In the genomic region with DNA sequence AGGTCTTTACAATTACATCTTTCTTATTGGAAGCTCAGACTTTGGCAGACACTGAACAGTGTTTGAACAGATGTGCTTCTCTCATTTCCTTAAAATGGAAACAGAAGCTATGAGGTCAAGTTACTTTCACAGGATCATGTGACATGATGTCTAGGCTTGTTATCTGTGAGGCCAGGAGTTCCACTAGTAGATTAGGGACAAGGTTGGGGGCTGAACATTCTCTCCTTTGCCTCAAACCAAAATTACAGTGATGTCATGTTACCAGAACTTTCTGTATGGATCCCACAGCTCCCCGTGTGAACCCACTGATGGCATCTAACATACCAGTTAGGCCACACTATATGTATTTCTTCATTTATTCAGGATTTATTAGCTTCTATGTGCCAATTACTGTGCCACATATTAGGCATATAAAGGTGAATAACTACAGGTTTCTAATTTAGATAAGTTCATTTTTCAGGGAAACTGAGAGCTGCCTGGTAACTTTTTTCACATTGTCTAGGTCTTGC, we compare ENCODE assay signal across 10 cellular contexts. TPM values are rescaled to one million over a fixed set of nuclear protein-coding genes. Genes with fewer than 3 reads are reported as not detected.
DNase-seq lines count a peak whose midpoint lies in the region; ATAC-seq and TF ChIP-seq lines count a peak whose summit lies in the region.
"Had no signal": no experiment of that assay in that cellular context is flagged by ENCODE, and none has a peak within 500 bp of the region (broad histone marks: within the 10 kb centered on the region; RNA-seq: fewer than 3 reads in every experiment).

No MANE protein-coding gene starts in this region.

- DNase-seq in MV-4-11 (lab: John Stamatoyannopoulos, UW) (peak; percentile 88), fibroblast of peridontal ligament (ENCODE audit: extremely low read depth) (peak; percentile 51), cerebellum (ENCODE audit: low spot score) (no peak), esophagus squamous epithelium (lab: John Stamatoyannopoulos, UW) (no peak), AG08396 (ENCODE audit: low spot score) (no peak), adrenal gland (no peak)
- DNase-seq: lower lobe of right lung; stimulated activated naive CD8-positive, alpha-beta T cell treated with anti-CD3 and anti-CD28 coated beads, Interleukin-15, Interleukin-2, amounts not matched to agents 100 U/mL and 50 U/mL, for 24 hours had no signal

- H3K27me3 ChIP-seq in esophagus squamous epithelium = peaks cover 0 to 6% (median 0%) of the 10 kb centered on the region in 4 donors
- H3K27me3 ChIP-seq in adrenal gland = no peaks in the 10 kb centered on the region

- H3K27ac ChIP-seq in esophagus squamous epithelium (no peak overlapping the region), adrenal gland (no peak overlapping the region)
- H3K27ac ChIP-seq: lower lobe of right lung had no signal

- H3K9me3 ChIP-seq in esophagus squamous epithelium (no peaks in the 10 kb centered on the region), adrenal gland (replicated peaks in 1 of 3) (no peaks in the 10 kb centered on the region)
- H3K9me3 ChIP-seq: lower lobe of right lung had no signal

- ATAC-seq in GM18511 (IDR thresholded peaks at IDR 0.05; ENCODE audit: unreplicated experiment) (peak; percentile 100), HG02588 (IDR thresholded peaks at IDR 0.05; ENCODE audit: unreplicated experiment) (peak; percentile 100)
- ATAC-seq: stimulated activated naive CD8-positive, alpha-beta T cell treated with anti-CD3 and anti-CD28 coated beads, Interleukin-15, Interleukin-2, amounts not matched to agents 100 U/mL and 50 U/mL, for 24 hours had no signal

- H3K4me3 ChIP-seq in esophagus squamous epithelium = no peak overlapping the region
- no peak overlapping the region for H3K4me3 ChIP-seq in adrenal gland
- H3K4me3 ChIP-seq: lower lobe of right lung had no signal

- 67 to 77% methylated on average over 1 of the region's 1 CpG for WGBS in esophagus squamous epithelium, 2 donors
- 79 to 90% (median 87%) methylated on average over 1 of the region's 1 CpG for WGBS in adrenal gland, 4 donors

- TF ChIP-seq CTCF in esophagus squamous epithelium (IDR thresholded peaks at IDR 0.05) (no peak), adrenal gland (IDR thresholded peaks at IDR 0.05) (no peak)

- TF ChIP-seq POLR2A in esophagus squamous epithelium (IDR thresholded peaks at IDR 0.05) (no peak), adrenal gland (IDR thresholded peaks at IDR 0.05) (no peak)

- intact Hi-C loops in esophagus squamous epithelium (cut with DNase I) (no loop called here), adrenal gland (cut with DNase I) (no loop called here)

- H3K4me1 ChIP-seq in esophagus squamous epithelium (no peaks in the 10 kb centered on the region), adrenal gland (replicated peaks in 1 of 2) (no peaks in the 10 kb centered on the region)
- H3K4me1 ChIP-seq: lower lobe of right lung had no signal

- H3K36me3 ChIP-seq in esophagus squamous epithelium (no peaks in the 10 kb centered on the region), adrenal gland (replicated peaks in 1 of 2) (no peaks in the 10 kb centered on the region)
- H3K36me3 ChIP-seq: lower lobe of right lung had no signal

RNA-seq across cellular contexts. Expression of gene DYNLT5, which starts 6.0 kb away (rescaled TPM):
- total RNA-seq in cerebellum (14.9 TPM), esophagus squamous epithelium (1 to 10 TPM in 1 of 4 donors, under 1 TPM in 1, not detected in 2; 0.22 to 3.1 TPM), adrenal gland (1 to 10 TPM in 2 of 8 donors, under 1 TPM in 3, not detected in 3; 0.21 to 2.0 (median 0.50) TPM)
- polyA plus RNA-seq in adrenal gland = under 1 TPM; 0.33 to 0.80 (median 0.40) TPM

RNA-seq across cellular contexts. Expression of gene INSL5, which starts 42.8 kb away (rescaled TPM):
- total RNA-seq in cerebellum (not detected), esophagus squamous epithelium (not detected), adrenal gland (not detected)
- polyA plus RNA-seq in adrenal gland = not detected
- total RNA-seq: lower lobe of right lung had no signal

Comparison
In these comparisons a context has a peak if more than half of its experiments do, and no peak if none do; other contexts are left out.
1. DNase-seq: peak in MV-4-11 (single experiment) and fibroblast of peridontal ligament (single experiment); none in cerebellum (single experiment), esophagus squamous epithelium (single experiment), AG08396 (single experiment) and adrenal gland (0 of 7).